ENCODE assay signal across 9 cellular contexts in the genomic region with DNA sequence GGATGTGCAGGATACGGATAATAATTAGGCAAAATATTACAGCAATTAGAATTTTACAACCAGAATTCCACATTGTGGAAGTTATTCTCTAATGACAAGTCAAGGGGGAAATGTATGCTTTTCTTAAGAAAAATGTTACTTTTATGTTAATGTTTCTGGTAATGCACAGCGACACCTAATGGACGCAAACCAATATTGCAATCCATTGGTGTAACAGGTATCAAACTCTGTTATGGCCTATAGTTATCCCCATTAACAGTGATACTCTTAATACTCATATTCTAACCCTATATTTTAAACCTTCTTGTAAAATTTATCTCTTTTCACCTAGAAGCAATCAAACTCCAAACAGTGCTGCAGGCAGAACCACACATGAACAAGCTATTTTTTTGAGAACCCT. TPM values are rescaled to one million over a fixed set of nuclear protein-coding genes. Genes with fewer than 3 reads are reported as not detected.
A peak's percentile ranks its signal among the peaks of the same experiment; 100 is the strongest.
DNase-seq lines count a peak whose midpoint lies in the region; ATAC-seq and TF ChIP-seq lines count a peak whose summit lies in the region.
"Not testable (repeated sequence)": the region's sequence is repeated elsewhere in the genome, so short reads cannot be mapped to it uniquely, and the experiment has no call there.
"Had no signal": no experiment of that assay in that cellular context is flagged by ENCODE, and none has a peak within 500 bp of the region (broad histone marks: within the 10 kb centered on the region; RNA-seq: fewer than 3 reads in every experiment).

No MANE protein-coding gene starts in this region.

- H3K36me3 ChIP-seq in CD4-positive, CD25-positive, alpha-beta regulatory T cell (ENCODE audit: control insufficient read depth, insufficient read depth, low read length); ascending aorta: not testable (repeated sequence)

- H3K4me3 ChIP-seq in CD4-positive, CD25-positive, alpha-beta regulatory T cell (ENCODE audit: low read depth, low read length); ascending aorta; fibroblast of the aortic adventitia (ENCODE audit: low read depth, low read length): not testable (repeated sequence)

- not testable (repeated sequence) for H3K27me3 Mint-ChIP-seq in CD4-positive, CD25-positive, alpha-beta regulatory T cell

- H3K4me3 Mint-ChIP-seq in CD4-positive, CD25-positive, alpha-beta regulatory T cell: not testable (repeated sequence)

- not testable (repeated sequence) for H3K27me3 ChIP-seq in CD4-positive, CD25-positive, alpha-beta regulatory T cell (ENCODE audit: control insufficient read depth, insufficient read depth, low read length); ascending aorta

- H3K36me3 Mint-ChIP-seq in CD4-positive, CD25-positive, alpha-beta regulatory T cell: not testable (repeated sequence)

- H3K9me3 Mint-ChIP-seq in CD4-positive, CD25-positive, alpha-beta regulatory T cell: not testable (repeated sequence)

- H3K4me1 ChIP-seq in CD4-positive, CD25-positive, alpha-beta regulatory T cell (ENCODE audit: control insufficient read depth, insufficient read depth, low read length, poor library complexity, severe bottlenecking); ascending aorta: not testable (repeated sequence)

- intact Hi-C loops in ascending aorta (cut with DNase I): not testable (repeated sequence)

- ATAC-seq in CD4-positive, CD25-positive, alpha-beta regulatory T cell (ENCODE audit: low read depth in 2 of 2): not testable (repeated sequence)

- not testable (repeated sequence) for H3K27ac ChIP-seq in CD4-positive, CD25-positive, alpha-beta regulatory T cell (ENCODE audit: insufficient read depth, low read length, poor library complexity, severe bottlenecking); ascending aorta

- not testable (repeated sequence) for H3K4me1 Mint-ChIP-seq in CD4-positive, CD25-positive, alpha-beta regulatory T cell

- H3K27ac Mint-ChIP-seq in CD4-positive, CD25-positive, alpha-beta regulatory T cell: not testable (repeated sequence)

- DNase-seq in CD4-positive, CD25-positive, alpha-beta regulatory T cell: peak; percentile 2 to 28 (median 12)
- DNase-seq in H4 (ENCODE audit: low spot score) (peak; percentile 23), NCI-H2171 (lab: John Stamatoyannopoulos, UW) (peak; percentile 3), T-helper 9 cell (peak; percentile 1), ascending aorta (ENCODE audit: low spot score in 2 of 2) (peak in 1 of 2 donors; percentile 66), fibroblast of the aortic adventitia (ENCODE audit: low read depth) (peak; percentile 45), mucosa of gallbladder (ENCODE audit: low spot score) (peak; percentile 30)
- peak; percentile 4 to 17 for DNase-seq in stimulated activated CD4-positive, alpha-beta T cell treated with anti-CD3 and anti-CD28 coated beads, Interleukin-4, amount 100 ng/mL, for 48 hours (ENCODE audit: low read depth in 2 of 2)

- TF ChIP-seq CTCF in ascending aorta (IDR thresholded peaks at IDR 0.05): peak; percentile 29 to 67 (median 57)
- peak; percentile 52 for TF ChIP-seq CTCF in fibroblast of the aortic adventitia (IDR thresholded peaks at IDR 0.05; ENCODE audit: insufficient read depth, low read length)

- not testable (repeated sequence) for H3K9me3 ChIP-seq in CD4-positive, CD25-positive, alpha-beta regulatory T cell (ENCODE audit: control insufficient read depth in 2 of 2, low read length in 2 of 2); ascending aorta

RNA-seq across cellular contexts. Expression of a gene that starts 22.3 kb away (rescaled TPM):
- not detected for total RNA-seq in CD4-positive, CD25-positive, alpha-beta regulatory T cell
- not detected for polyA plus RNA-seq in CD4-positive, CD25-positive, alpha-beta regulatory T cell
- total RNA-seq in H4 (2014; rRNA removed; shearing (Covaris generic)): not detected in 2 replicates
- 4.8 TPM for total RNA-seq in ascending aorta
- not detected in 2 replicates for total RNA-seq in fibroblast of the aortic adventitia (ENCODE audit: low replicate concordance)
- total RNA-seq in mucosa of gallbladder: not detected

RNA-seq across cellular contexts. Expression of a gene that starts 47.9 kb away (rescaled TPM):
- total RNA-seq in CD4-positive, CD25-positive, alpha-beta regulatory T cell: not detected
- polyA plus RNA-seq in CD4-positive, CD25-positive, alpha-beta regulatory T cell: not detected
- not detected in 2 replicates for total RNA-seq in H4 (2014; rRNA removed; shearing (Covaris generic))
- total RNA-seq in ascending aorta (not detected), fibroblast of the aortic adventitia (ENCODE audit: low replicate concordance) (not detected in 2 replicates), mucosa of gallbladder (0.86 TPM)
- total RNA-seq: temporal lobe had no signal
